1 cellular context compared by ENCODE assay signal in the genomic region with DNA sequence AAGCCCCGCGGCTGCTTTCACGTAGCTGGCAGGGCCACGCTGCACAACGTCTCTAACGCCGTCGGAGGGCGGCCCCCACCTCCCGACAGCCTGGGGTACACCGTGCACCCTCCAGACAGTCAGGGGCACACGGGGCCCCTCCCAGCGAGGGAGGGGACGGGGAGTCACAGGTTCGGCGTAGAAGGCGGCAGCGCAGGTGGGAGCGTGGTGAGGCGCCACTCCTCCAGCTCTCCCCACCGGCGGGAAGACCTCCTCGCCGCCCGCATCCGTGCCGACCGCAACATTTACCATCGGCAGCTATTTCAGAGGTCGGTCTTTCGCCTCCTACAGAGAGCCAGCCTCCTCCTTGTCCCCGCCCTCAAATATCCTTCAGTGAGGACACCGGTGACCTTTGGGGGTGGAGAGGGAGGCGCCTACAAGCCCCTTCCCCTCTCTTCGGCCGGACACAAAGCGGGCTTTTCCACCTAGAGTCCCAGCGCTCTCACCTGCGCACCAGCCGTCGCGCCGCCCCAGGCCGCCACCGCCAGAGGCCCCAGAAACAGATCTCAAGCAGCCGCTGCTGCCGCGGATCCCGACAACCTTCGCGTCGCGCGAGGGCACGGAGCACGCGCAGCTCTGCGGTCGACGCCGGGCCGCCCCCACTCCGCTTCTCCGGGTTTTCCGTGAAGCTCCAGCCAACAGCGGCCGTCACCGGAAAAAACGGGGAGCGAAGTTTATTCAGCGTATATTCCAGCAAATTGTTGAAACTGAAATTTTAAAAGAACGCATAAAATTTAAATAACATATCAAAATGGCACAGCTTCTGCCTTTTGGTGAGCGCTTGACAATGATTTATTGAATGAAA.
A peak's percentile ranks its signal among the peaks of the same experiment; 100 is the strongest.
TF ChIP-seq lines count a peak whose summit lies in the region.

A gene (minus strand): TSS at position 600 of the 844 bp plus-strand sequence. CDS start 20,708 bp downstream, outside the sequence.

TF ChIP-seq in HepG2, 621 proteins besides CTCF, POLR2A, EP300 and RAD21 (continued from another document and continues in another):
- TF ChIP-seq, protein P1, sequence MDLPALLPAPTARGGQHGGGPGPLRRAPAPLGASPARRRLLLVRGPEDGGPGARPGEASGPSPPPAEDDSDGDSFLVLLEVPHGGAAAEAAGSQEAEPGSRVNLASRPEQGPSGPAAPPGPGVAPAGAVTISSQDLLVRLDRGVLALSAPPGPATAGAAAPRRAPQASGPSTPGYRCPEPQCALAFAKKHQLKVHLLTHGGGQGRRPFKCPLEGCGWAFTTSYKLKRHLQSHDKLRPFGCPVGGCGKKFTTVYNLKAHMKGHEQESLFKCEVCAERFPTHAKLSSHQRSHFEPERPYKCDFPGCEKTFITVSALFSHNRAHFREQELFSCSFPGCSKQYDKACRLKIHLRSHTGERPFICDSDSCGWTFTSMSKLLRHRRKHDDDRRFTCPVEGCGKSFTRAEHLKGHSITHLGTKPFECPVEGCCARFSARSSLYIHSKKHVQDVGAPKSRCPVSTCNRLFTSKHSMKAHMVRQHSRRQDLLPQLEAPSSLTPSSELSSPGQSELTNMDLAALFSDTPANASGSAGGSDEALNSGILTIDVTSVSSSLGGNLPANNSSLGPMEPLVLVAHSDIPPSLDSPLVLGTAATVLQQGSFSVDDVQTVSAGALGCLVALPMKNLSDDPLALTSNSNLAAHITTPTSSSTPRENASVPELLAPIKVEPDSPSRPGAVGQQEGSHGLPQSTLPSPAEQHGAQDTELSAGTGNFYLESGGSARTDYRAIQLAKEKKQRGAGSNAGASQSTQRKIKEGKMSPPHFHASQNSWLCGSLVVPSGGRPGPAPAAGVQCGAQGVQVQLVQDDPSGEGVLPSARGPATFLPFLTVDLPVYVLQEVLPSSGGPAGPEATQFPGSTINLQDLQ (CRISPR knock-in tag; IDR thresholded peaks at IDR 0.05) = no peak
- TF ChIP-seq AKAP8 (CRISPR knock-in tag; IDR thresholded peaks at IDR 0.05) = no peak
- TF ChIP-seq ZNF557 (CRISPR knock-in tag; IDR thresholded peaks at IDR 0.05) = peak; percentile 81; the same call in 1 of the 2 replicates
- TF ChIP-seq, protein P2, sequence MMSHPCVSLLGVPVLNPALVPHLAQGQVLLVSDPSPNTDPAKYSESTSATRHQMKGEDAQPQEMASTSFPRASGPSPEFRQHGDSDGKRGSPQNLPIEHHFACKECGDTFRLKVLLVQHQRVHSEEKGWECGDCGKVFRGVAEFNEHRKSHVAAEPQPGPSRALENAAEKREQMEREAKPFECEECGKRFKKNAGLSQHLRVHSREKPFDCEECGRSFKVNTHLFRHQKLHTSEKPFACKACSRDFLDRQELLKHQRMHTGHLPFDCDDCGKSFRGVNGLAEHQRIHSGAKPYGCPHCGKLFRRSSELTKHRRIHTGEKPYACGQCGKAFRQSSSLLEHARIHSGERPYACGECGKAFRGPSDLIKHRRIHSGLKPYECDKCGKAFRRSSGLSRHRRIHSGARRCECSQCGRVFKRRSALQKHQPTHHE (CRISPR knock-in tag; IDR thresholded peaks at IDR 0.05; ENCODE audit: borderline replicate concordance) = peak; percentile 83
- 0 out of 2 replicates have a peak, but pooled peaks have one; percentile 14 for TF ChIP-seq ZKSCAN1 (IDR thresholded peaks at IDR 0.05; ENCODE audit: low read length)
- 0 out of 2 replicates have a peak, but pooled peaks have one; percentile 53 for TF ChIP-seq HNRNPUL1 (IDR thresholded peaks at IDR 0.05; ENCODE audit: low read depth, low read length)
- TF ChIP-seq ZNF749 (CRISPR knock-in tag; IDR thresholded peaks at IDR 0.05; ENCODE audit: borderline replicate concordance) = no peak; the same call in 1 of the 2 replicates
- peak; percentile 34 for TF ChIP-seq ZNF24 (IDR thresholded peaks at IDR 0.05)
- peak; percentile 66 for TF ChIP-seq FOXJ3 (CRISPR knock-in tag; IDR thresholded peaks at IDR 0.05; ENCODE audit: borderline replicate concordance)
- TF ChIP-seq KDM3A (CRISPR knock-in tag; IDR thresholded peaks at IDR 0.05; ENCODE audit: low read depth) = peak; percentile 55
- TF ChIP-seq, protein P3, sequence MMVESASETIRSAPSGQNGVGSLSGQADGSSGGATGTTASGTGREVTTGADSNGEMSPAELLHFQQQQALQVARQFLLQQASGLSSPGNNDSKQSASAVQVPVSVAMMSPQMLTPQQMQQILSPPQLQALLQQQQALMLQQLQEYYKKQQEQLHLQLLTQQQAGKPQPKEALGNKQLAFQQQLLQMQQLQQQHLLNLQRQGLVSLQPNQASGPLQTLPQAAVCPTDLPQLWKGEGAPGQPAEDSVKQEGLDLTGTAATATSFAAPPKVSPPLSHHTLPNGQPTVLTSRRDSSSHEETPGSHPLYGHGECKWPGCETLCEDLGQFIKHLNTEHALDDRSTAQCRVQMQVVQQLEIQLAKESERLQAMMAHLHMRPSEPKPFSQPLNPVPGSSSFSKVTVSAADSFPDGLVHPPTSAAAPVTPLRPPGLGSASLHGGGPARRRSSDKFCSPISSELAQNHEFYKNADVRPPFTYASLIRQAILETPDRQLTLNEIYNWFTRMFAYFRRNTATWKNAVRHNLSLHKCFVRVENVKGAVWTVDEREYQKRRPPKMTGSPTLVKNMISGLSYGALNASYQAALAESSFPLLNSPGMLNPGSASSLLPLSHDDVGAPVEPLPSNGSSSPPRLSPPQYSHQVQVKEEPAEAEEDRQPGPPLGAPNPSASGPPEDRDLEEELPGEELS (CRISPR knock-in tag; IDR thresholded peaks at IDR 0.05) = 0 out of 2 replicates have a peak, but pooled peaks have one; percentile 30
- peak; percentile 20 for TF ChIP-seq HNRNPH1 (optimal IDR thresholded peaks at IDR 0.05; ENCODE audit: low read depth, low read length)
- no peak for TF ChIP-seq DNMT1 (CRISPR knock-in tag; IDR thresholded peaks at IDR 0.05)
- TF ChIP-seq, protein P4, sequence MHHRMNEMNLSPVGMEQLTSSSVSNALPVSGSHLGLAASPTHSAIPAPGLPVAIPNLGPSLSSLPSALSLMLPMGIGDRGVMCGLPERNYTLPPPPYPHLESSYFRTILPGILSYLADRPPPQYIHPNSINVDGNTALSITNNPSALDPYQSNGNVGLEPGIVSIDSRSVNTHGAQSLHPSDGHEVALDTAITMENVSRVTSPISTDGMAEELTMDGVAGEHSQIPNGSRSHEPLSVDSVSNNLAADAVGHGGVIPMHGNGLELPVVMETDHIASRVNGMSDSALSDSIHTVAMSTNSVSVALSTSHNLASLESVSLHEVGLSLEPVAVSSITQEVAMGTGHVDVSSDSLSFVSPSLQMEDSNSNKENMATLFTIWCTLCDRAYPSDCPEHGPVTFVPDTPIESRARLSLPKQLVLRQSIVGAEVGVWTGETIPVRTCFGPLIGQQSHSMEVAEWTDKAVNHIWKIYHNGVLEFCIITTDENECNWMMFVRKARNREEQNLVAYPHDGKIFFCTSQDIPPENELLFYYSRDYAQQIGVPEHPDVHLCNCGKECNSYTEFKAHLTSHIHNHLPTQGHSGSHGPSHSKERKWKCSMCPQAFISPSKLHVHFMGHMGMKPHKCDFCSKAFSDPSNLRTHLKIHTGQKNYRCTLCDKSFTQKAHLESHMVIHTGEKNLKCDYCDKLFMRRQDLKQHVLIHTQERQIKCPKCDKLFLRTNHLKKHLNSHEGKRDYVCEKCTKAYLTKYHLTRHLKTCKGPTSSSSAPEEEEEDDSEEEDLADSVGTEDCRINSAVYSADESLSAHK (CRISPR knock-in tag; IDR thresholded peaks at IDR 0.05; ENCODE audit: borderline replicate concordance) = peak; percentile 75; the same call in 1 of the 2 replicates
- TF ChIP-seq, protein P5, sequence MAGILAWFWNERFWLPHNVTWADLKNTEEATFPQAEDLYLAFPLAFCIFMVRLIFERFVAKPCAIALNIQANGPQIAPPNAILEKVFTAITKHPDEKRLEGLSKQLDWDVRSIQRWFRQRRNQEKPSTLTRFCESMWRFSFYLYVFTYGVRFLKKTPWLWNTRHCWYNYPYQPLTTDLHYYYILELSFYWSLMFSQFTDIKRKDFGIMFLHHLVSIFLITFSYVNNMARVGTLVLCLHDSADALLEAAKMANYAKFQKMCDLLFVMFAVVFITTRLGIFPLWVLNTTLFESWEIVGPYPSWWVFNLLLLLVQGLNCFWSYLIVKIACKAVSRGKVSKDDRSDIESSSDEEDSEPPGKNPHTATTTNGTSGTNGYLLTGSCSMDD (CRISPR knock-in tag; IDR thresholded peaks at IDR 0.05) = peak; percentile 73
- TF ChIP-seq ZNF530 (CRISPR knock-in tag; IDR thresholded peaks at IDR 0.05; ENCODE audit: low read depth) = no peak; the same call in 1 of the 2 replicates
- TF ChIP-seq SALL2 (CRISPR knock-in tag; IDR thresholded peaks at IDR 0.05) = peak; percentile 86; the same call in 1 of the 2 replicates
- TF ChIP-seq RCOR2 (CRISPR knock-in tag; IDR thresholded peaks at IDR 0.05) = no peak
- TF ChIP-seq, protein P6, sequence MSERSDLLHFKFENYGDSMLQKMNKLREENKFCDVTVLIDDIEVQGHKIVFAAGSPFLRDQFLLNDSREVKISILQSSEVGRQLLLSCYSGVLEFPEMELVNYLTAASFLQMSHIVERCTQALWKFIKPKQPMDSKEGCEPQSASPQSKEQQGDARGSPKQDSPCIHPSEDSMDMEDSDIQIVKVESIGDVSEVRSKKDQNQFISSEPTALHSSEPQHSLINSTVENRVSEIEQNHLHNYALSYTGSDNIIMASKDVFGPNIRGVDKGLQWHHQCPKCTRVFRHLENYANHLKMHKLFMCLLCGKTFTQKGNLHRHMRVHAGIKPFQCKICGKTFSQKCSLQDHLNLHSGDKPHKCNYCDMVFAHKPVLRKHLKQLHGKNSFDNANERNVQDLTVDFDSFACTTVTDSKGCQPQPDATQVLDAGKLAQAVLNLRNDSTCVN (CRISPR knock-in tag; IDR thresholded peaks at IDR 0.05; ENCODE audit: borderline replicate concordance) = peak; percentile 38; the same call in 1 of the 2 replicates
- peak; percentile 94 for TF ChIP-seq ZNF274 (CRISPR knock-in tag; IDR thresholded peaks at IDR 0.05)
- TF ChIP-seq, protein P7, sequence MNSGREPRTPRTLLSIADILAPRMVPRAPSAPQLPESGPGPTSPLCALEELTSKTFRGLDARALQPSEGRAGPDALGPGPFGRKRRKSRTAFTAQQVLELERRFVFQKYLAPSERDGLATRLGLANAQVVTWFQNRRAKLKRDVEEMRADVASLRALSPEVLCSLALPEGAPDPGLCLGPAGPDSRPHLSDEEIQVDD (CRISPR knock-in tag; IDR thresholded peaks at IDR 0.05; ENCODE audit: borderline replicate concordance) = peak; percentile 51; the same call in 1 of the 2 replicates
- TF ChIP-seq, protein P8, sequence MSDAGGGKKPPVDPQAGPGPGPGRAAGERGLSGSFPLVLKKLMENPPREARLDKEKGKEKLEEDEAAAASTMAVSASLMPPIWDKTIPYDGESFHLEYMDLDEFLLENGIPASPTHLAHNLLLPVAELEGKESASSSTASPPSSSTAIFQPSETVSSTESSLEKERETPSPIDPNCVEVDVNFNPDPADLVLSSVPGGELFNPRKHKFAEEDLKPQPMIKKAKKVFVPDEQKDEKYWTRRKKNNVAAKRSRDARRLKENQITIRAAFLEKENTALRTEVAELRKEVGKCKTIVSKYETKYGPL (CRISPR knock-in tag; IDR thresholded peaks at IDR 0.05) = no peak; the same call in 1 of the 2 replicates
- peak; percentile 74 for TF ChIP-seq TEAD3 (CRISPR knock-in tag; optimal IDR thresholded peaks at IDR 0.05; ENCODE audit: borderline replicate concordance)
- peak; percentile 96; the same call in 1 of the 2 replicates for TF ChIP-seq REXO4 (CRISPR knock-in tag; IDR thresholded peaks at IDR 0.05; ENCODE audit: borderline replicate concordance)
- TF ChIP-seq, protein P9, sequence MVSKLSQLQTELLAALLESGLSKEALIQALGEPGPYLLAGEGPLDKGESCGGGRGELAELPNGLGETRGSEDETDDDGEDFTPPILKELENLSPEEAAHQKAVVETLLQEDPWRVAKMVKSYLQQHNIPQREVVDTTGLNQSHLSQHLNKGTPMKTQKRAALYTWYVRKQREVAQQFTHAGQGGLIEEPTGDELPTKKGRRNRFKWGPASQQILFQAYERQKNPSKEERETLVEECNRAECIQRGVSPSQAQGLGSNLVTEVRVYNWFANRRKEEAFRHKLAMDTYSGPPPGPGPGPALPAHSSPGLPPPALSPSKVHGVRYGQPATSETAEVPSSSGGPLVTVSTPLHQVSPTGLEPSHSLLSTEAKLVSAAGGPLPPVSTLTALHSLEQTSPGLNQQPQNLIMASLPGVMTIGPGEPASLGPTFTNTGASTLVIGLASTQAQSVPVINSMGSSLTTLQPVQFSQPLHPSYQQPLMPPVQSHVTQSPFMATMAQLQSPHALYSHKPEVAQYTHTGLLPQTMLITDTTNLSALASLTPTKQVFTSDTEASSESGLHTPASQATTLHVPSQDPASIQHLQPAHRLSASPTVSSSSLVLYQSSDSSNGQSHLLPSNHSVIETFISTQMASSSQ (IDR thresholded peaks at IDR 0.05; ENCODE audit: low read depth) = peak; percentile 3; the same call in 1 of the 2 replicates
- TF ChIP-seq, protein P9 (CRISPR knock-in tag; IDR thresholded peaks at IDR 0.05; ENCODE audit: borderline replicate concordance) = peak; percentile 80
- TF ChIP-seq SOX5 (CRISPR knock-in tag; IDR thresholded peaks at IDR 0.05; ENCODE audit: borderline replicate concordance) = peak; percentile 43
- TF ChIP-seq SOX13 (IDR thresholded peaks at IDR 0.05) = peak; percentile 30
- peak in 1 of 2 experiments; percentile 27; a peak in 2 of 4 replicates for TF ChIP-seq SOX13 (CRISPR knock-in tag; conservative IDR thresholded peaks at IDR 0.05 in 1 of 2, IDR thresholded peaks at IDR 0.05 in 1 of 2)
- TF ChIP-seq PRPF4 (IDR thresholded peaks at IDR 0.05; ENCODE audit: low read depth, low read length, poor library complexity, severe bottlenecking) = no peak
- peak; percentile 25; the same call in 1 of the 2 replicates for TF ChIP-seq SMAD1 (CRISPR knock-in tag; IDR thresholded peaks at IDR 0.05; ENCODE audit: borderline replicate concordance, low read depth)
- TF ChIP-seq ZKSCAN5 (CRISPR knock-in tag; IDR thresholded peaks at IDR 0.05) = 0 out of 2 replicates have a peak, but pooled peaks have one; percentile 43
- TF ChIP-seq ZBTB42 (CRISPR knock-in tag; IDR thresholded peaks at IDR 0.05) = peak; percentile 88
- TF ChIP-seq DR1 (CRISPR knock-in tag; IDR thresholded peaks at IDR 0.05) = peak; percentile 38; the same call in 1 of the 2 replicates
- TF ChIP-seq ZNF121 (CRISPR knock-in tag; IDR thresholded peaks at IDR 0.05) = no peak
- TF ChIP-seq MYNN (CRISPR knock-in tag; IDR thresholded peaks at IDR 0.05; ENCODE audit: low read depth) = no peak; the same call in 1 of the 2 replicates
